In the genomic region with DNA sequence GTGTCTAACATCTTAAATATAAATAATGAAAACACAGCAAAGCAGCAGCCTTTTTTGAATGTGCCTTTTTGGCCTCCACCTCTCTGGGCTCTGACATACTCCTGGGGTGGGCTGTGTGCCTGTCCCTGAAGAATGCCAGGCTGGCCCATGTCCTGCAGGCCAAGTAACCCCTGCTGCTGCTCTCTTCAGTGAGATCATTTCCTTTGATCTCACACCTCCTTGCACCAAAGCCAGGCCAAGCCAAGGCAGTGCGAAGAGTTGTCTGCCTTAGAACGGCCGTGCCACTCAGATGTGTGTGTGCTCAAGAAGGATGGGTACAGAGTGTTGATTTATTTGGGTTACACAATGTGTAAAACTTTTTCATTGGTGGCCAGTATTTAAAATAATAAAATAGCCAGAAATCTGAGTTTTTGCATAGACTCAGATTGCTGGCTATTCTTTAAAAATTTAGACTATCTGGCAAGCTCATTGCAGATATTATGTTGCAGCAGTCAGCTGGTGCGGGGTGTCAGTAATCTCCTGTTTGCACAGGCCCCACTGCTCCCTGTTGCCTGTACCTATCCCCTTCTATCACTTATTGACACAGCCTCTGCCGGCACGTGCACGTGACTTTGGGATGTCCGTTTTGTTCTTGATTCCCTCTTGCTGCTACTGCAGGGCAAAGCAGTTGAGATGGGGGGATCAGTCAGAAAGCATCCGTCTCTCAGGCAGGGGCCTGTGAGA, we compare ENCODE assay signal across 1 cellular context.
TF ChIP-seq lines count a peak whose summit lies in the region.

No MANE protein-coding gene starts in this region.

TF ChIP-seq in K562, 482 proteins besides CTCF, POLR2A, EP300 and RAD21:
- TF ChIP-seq CBX3 (IDR thresholded peaks at IDR 0.05; ENCODE audit: borderline replicate concordance in 1 of 2, low read length in 2 of 2) (no peak), FOXA3 (CRISPR knock-in tag; conservative IDR thresholded peaks at IDR 0.05 in 1 of 2, IDR thresholded peaks at IDR 0.05 in 1 of 2) (peak; percentile 59 to 87; a peak in 3 of 4 replicates), ZBTB1 (CRISPR knock-in tag; IDR thresholded peaks at IDR 0.05; ENCODE audit: borderline replicate concordance, low read depth) (no peak), SLC30A9 (CRISPR knock-in tag; IDR thresholded peaks at IDR 0.05) (no peak), ZC3H4 (CRISPR knock-in tag; IDR thresholded peaks at IDR 0.05; ENCODE audit: borderline replicate concordance) (no peak), CCAR2 (IDR thresholded peaks at IDR 0.05; ENCODE audit: low read depth, low read length) (no peak), BHLHE40 (IDR thresholded peaks at IDR 0.05; ENCODE audit: low read length) (peak; percentile 73; the same call in 1 of the 2 replicates), CBFA2T2 (conservative IDR thresholded peaks at IDR 0.05) (0 out of 2 replicates have a peak, but pooled peaks have one; percentile 20), CBFA2T3 (IDR thresholded peaks at IDR 0.05) (peak; percentile 50), CHD4 (IDR thresholded peaks at IDR 0.05; ENCODE audit: insufficient read depth, insufficient replicate concordance, low read depth, low read length, poor library complexity, severe bottlenecking) (no peak), CTBP1 (IDR thresholded peaks at IDR 0.05; ENCODE audit: borderline replicate concordance) (no peak), HIVEP1 (CRISPR knock-in tag; IDR thresholded peaks at IDR 0.05) (no peak), RBM14 (IDR thresholded peaks at IDR 0.05; ENCODE audit: borderline replicate concordance, insufficient read depth, low read depth, low read length) (no peak), YY1 (IDR thresholded peaks at IDR 0.05; ENCODE audit: borderline replicate concordance in 1 of 3, control insufficient read depth in 1 of 3, extremely low read depth in 1 of 3, insufficient read depth in 3 of 3, insufficient read length in 1 of 3, insufficient replicate concordance in 2 of 3, low read depth in 1 of 3, low read length in 2 of 3) (no peak)
- TF ChIP-seq, protein P1, sequence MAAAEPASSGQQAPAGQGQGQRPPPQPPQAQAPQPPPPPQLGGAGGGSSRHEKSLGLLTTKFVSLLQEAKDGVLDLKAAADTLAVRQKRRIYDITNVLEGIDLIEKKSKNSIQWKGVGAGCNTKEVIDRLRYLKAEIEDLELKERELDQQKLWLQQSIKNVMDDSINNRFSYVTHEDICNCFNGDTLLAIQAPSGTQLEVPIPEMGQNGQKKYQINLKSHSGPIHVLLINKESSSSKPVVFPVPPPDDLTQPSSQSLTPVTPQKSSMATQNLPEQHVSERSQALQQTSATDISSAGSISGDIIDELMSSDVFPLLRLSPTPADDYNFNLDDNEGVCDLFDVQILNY (CRISPR knock-in tag; IDR thresholded peaks at IDR 0.05), result no peak
- TF ChIP-seq, protein P2, sequence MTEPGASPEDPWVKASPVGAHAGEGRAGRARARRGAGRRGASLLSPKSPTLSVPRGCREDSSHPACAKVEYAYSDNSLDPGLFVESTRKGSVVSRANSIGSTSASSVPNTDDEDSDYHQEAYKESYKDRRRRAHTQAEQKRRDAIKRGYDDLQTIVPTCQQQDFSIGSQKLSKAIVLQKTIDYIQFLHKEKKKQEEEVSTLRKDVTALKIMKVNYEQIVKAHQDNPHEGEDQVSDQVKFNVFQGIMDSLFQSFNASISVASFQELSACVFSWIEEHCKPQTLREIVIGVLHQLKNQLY (CRISPR knock-in tag; conservative IDR thresholded peaks at IDR 0.05), result no peak
